Comparison of ENCODE assay signal across 9 cellular contexts in genomic region chr17:50272246-50272645, GRCh38. TPM values are rescaled to one million over a fixed set of nuclear protein-coding genes. Genes with fewer than 3 reads are reported as not detected.
DNase-seq lines count a peak whose midpoint lies in the region; ATAC-seq and TF ChIP-seq lines count a peak whose summit lies in the region.
"Had no signal": no experiment of that assay in that cellular context is flagged by ENCODE, and none has a peak within 500 bp of the region (broad histone marks: within the 10 kb centered on the region; RNA-seq: fewer than 3 reads in every experiment).

No MANE protein-coding gene starts in this region.

- H3K27ac Mint-ChIP-seq in CD4-positive, alpha-beta memory T cell = peak overlapping the region in 1 of 7 donors; percentile 7

- H2AFZ ChIP-seq in fibroblast of lung (ENCODE audit: low read length) = no peak overlapping the region

- H3K4me1 ChIP-seq in CD4-positive, alpha-beta memory T cell (ENCODE audit: insufficient read depth, low read length) = peaks cover 4% of the 10 kb centered on the region
- H3K4me1 ChIP-seq in RWPE2 (ENCODE audit: insufficient read depth, poor library complexity, severe bottlenecking) = peaks cover 16% of the 10 kb centered on the region
- H3K4me1 ChIP-seq in fibroblast of lung (ENCODE audit: control insufficient read depth, extremely low read depth, insufficient read depth, low read length) = peaks cover 22% of the 10 kb centered on the region
- peaks cover 4% of the 10 kb centered on the region for H3K4me1 ChIP-seq in prostate gland (replicated peaks)

- no peak overlapping the region for H3K27ac ChIP-seq in CD4-positive, alpha-beta memory T cell (ENCODE audit: low read depth, low read length)
- H3K27ac ChIP-seq in RWPE2 (ENCODE audit: poor library complexity, severe bottlenecking) = no peak overlapping the region
- H3K27ac ChIP-seq in fibroblast of lung (ENCODE audit: insufficient read depth, low read length) = peak overlapping the region; percentile 64
- H3K27ac ChIP-seq in prostate gland = peak overlapping the region; percentile 49 to 58
- H3K27ac ChIP-seq: body of pancreas had no signal

- peaks cover 2% of the 10 kb centered on the region for H3K79me2 ChIP-seq in fibroblast of lung (ENCODE audit: control insufficient read depth, insufficient read depth, low read length)

- H3K4me1 Mint-ChIP-seq in CD4-positive, alpha-beta memory T cell = peaks cover 5 to 7% (median 7%) of the 10 kb centered on the region in 4 donors

- H3K9ac ChIP-seq in fibroblast of lung (ENCODE audit: insufficient read depth, low read length) = peak overlapping the region; percentile 55

- H3K9me3 Mint-ChIP-seq in CD4-positive, alpha-beta memory T cell = peaks cover 0 to 1% (median 0%) of the 10 kb centered on the region in 8 donors

- CTCF ChIA-PET in CD4-positive, alpha-beta memory T cell (lab: Charles Lee; ENCODE audit: partially characterized antibody) = interaction anchor here (0.9 to 11.2 kb wide), 8 partner anchors 9 to 244 kb away, joined by 3 to 90 read pairs (median 3); partner anchors contain the start of gene COL1A1

- H3K36me3 ChIP-seq in CD4-positive, alpha-beta memory T cell (ENCODE audit: insufficient read depth, low read length) = no peaks in the 10 kb centered on the region
- H3K36me3 ChIP-seq in RWPE2 (ENCODE audit: low read depth) (no peaks in the 10 kb centered on the region), fibroblast of lung (ENCODE audit: control insufficient read depth, insufficient read depth, low read length) (no peaks in the 10 kb centered on the region), prostate gland (no peaks in the 10 kb centered on the region)

- DNase-seq in CD4-positive, alpha-beta memory T cell = no peak
- DNase-seq in RWPE2 (ENCODE audit: low spot score) (peak; percentile 45), fibroblast of lung (ENCODE audit: low read depth in 2 of 2) (no peak), prostate gland (ENCODE audit: low spot score) (no peak), COLO829 (ENCODE audit: low spot score) (no peak)

- H4K20me1 ChIP-seq in fibroblast of lung (ENCODE audit: control insufficient read depth, extremely low read depth, insufficient read depth, low read length) = no peaks in the 10 kb centered on the region

- no peak for TF ChIP-seq POLR2A in prostate gland (IDR thresholded peaks at IDR 0.05)

- WGBS in prostate gland = 60% methylated on average over 7 of the region's 7 CpGs

- peak overlapping the region; percentile 87 for H3K4me2 ChIP-seq in fibroblast of lung (ENCODE audit: extremely low read depth, insufficient read depth, low read length)

- ATAC-seq in RWPE2 (ENCODE audit: low read depth) (no peak), HG03095 (IDR thresholded peaks at IDR 0.05; ENCODE audit: unreplicated experiment) (no peak), HG02884 (IDR thresholded peaks at IDR 0.05; ENCODE audit: unreplicated experiment) (no peak), GM21528 (IDR thresholded peaks at IDR 0.05; ENCODE audit: low FRiP score, unreplicated experiment) (no peak)

- TF ChIP-seq CTCF in RWPE2 (IDR thresholded peaks at IDR 0.05; ENCODE audit: poor library complexity, severe bottlenecking) (no peak), fibroblast of lung (conservative IDR thresholded peaks at IDR 0.05 in 1 of 2, IDR thresholded peaks at IDR 0.05 in 1 of 2; ENCODE audit: low read depth in 1 of 2, low read length in 2 of 2) (no peak), prostate gland (IDR thresholded peaks at IDR 0.05) (no peak)

- peak overlapping the region in 5 of 8 donors; percentile 61 to 90 (median 80) for H3K4me3 Mint-ChIP-seq in CD4-positive, alpha-beta memory T cell

- H3K9me3 ChIP-seq in CD4-positive, alpha-beta memory T cell (ENCODE audit: control insufficient read depth in 1 of 2, low read length in 2 of 2) = no peaks in the 10 kb centered on the region
- no peaks in the 10 kb centered on the region for H3K9me3 ChIP-seq in RWPE2 (ENCODE audit: severe bottlenecking)
- no peaks in the 10 kb centered on the region for H3K9me3 ChIP-seq in fibroblast of lung (ENCODE audit: control insufficient read depth, insufficient read depth, low read depth, low read length)
- no peaks in the 10 kb centered on the region for H3K9me3 ChIP-seq in prostate gland
- H3K9me3 ChIP-seq: body of pancreas had no signal

- H3K27me3 Mint-ChIP-seq in CD4-positive, alpha-beta memory T cell = peaks cover 10 to 28% of the 10 kb centered on the region in 2 donors

- H3K4me3 ChIP-seq in CD4-positive, alpha-beta memory T cell (ENCODE audit: low read length in 2 of 2) = no peak overlapping the region
- H3K4me3 ChIP-seq in RWPE2 (ENCODE audit: severe bottlenecking) = no peak overlapping the region
- peak overlapping the region in 3 of 4 experiments; percentile 31 to 66 (median 60) for H3K4me3 ChIP-seq in fibroblast of lung (replicated peaks in 1 of 4; ENCODE audit: control extremely low read depth in 1 of 4, insufficient read depth in 1 of 4, low read depth in 3 of 4, low read length in 4 of 4)
- H3K4me3 ChIP-seq in prostate gland = no peak overlapping the region

- no peaks in the 10 kb centered on the region for H3K36me3 Mint-ChIP-seq in CD4-positive, alpha-beta memory T cell

- peaks cover 4% of the 10 kb centered on the region for H3K27me3 ChIP-seq in CD4-positive, alpha-beta memory T cell (ENCODE audit: insufficient read depth, low read length)
- H3K27me3 ChIP-seq in RWPE2 (ENCODE audit: insufficient read depth, poor library complexity, severe bottlenecking) = no peaks in the 10 kb centered on the region
- H3K27me3 ChIP-seq in fibroblast of lung (ENCODE audit: control insufficient read depth, insufficient read depth, low read length) = no peaks in the 10 kb centered on the region
- H3K27me3 ChIP-seq in prostate gland (replicated peaks; ENCODE audit: insufficient read depth) = no peaks in the 10 kb centered on the region

- intact Hi-C loops in CD4-positive, alpha-beta memory T cell (cut with micrococcal nuclease) = no loop called here
- intact Hi-C loops in prostate gland (cut with DNase I) = no loop called here

- POLR2A ChIA-PET in CD4-positive, alpha-beta memory T cell (lab: Charles Lee; ENCODE audit: partially characterized antibody) = no interaction called here

RNA-seq across cellular contexts. Expression of gene TMEM92, which starts 2.0 kb away (rescaled TPM):
- not detected for total RNA-seq in CD4-positive, alpha-beta memory T cell
- polyA plus RNA-seq in CD4-positive, alpha-beta memory T cell = not detected
- total RNA-seq in fibroblast of lung (under 0.01 TPM in 1 of 2 replicates, not detected in the other), prostate gland (under 1 TPM; 0.91 to 0.96 TPM)
- polyA plus RNA-seq in fibroblast of lung = 0.05 TPM in 2 replicates
- polyA plus RNA-seq in fibroblast of lung (2012) = 0.19 and 0.32 TPM in 2 replicates
- not detected in 2 replicates for polyA minus RNA-seq in fibroblast of lung (ENCODE audit: low replicate concordance)
- total RNA-seq: body of pancreas had no signal

Comparison
In these comparisons a context has a peak if more than half of its experiments do, and no peak if none do; other contexts are left out.
1. H3K27ac ChIP-seq: peak in fibroblast of lung (single experiment) and prostate gland (2 of 2); none in CD4-positive, alpha-beta memory T cell (single experiment) and RWPE2 (single experiment).
2. H3K4me3 ChIP-seq: peak in fibroblast of lung (3 of 4); none in CD4-positive, alpha-beta memory T cell (0 of 2), RWPE2 (single experiment) and prostate gland (0 of 2).